In the genomic region with DNA sequence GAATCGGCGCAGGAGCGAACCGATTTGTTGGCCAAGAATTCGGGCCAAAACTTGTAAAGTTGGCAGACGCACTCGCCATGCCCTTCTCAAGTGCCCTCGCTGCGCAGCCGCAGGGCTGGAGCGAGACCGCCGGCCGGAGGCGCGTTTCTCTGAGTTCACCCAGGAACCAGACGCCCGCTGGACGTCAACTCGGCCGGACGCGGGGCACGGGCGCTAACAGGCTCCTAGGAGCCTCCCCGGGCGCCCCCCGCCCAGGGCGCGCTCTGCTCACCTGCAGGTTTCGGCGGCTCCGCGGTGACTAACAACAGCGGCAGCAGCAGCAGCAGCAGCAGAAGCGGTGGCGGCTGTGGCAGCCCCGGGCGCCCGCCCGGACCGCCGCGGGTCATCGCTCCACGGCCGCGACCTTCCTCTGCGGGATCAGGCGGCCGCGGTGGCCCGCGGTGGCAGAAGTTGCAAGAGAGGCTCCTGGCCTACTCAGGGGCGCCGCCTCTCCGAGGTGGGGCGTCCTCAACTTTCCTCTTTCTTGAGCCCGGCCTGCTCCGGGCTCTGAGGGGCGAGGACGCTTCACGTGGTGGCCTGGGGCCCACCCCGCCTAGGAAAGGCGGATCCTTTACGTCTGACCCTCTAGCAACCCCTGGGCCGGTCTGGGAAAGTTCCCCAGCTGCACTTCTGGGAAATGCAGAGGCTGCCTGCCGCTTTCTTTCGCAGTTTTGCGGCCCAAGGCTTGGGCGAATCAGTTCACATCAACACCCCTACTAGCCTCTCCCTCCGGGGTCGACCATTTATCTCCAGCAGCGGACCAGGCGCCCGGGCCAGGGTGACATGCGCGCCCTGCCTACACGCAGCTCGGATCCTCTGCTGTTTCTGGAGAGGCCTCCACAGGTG, we compare ENCODE assay signal across 7 cellular contexts. TPM values are rescaled to one million over a fixed set of nuclear protein-coding genes. Genes with fewer than 3 reads are reported as not detected.
DNase-seq lines count a peak whose midpoint lies in the region; ATAC-seq and TF ChIP-seq lines count a peak whose summit lies in the region.

A gene with protein sequence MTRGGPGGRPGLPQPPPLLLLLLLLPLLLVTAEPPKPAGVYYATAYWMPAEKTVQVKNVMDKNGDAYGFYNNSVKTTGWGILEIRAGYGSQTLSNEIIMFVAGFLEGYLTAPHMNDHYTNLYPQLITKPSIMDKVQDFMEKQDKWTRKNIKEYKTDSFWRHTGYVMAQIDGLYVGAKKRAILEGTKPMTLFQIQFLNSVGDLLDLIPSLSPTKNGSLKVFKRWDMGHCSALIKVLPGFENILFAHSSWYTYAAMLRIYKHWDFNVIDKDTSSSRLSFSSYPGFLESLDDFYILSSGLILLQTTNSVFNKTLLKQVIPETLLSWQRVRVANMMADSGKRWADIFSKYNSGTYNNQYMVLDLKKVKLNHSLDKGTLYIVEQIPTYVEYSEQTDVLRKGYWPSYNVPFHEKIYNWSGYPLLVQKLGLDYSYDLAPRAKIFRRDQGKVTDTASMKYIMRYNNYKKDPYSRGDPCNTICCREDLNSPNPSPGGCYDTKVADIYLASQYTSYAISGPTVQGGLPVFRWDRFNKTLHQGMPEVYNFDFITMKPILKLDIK (minus strand): TSS at position 573 of the 885 bp plus-strand sequence. CDS start 187 bp downstream, at position 386.

- no peak within 1 kb of the TSS for H3K4me3 Mint-ChIP-seq in natural killer cell

- intact Hi-C loops in natural killer cell (cut with micrococcal nuclease) (no loop called here), aorta (cut with DNase I) (no loop called here)

- H3K9me3 Mint-ChIP-seq in natural killer cell = no peaks in the 10 kb centered on the region

- TF ChIP-seq CTCF in GM12865 (IDR thresholded peaks at IDR 0.05; ENCODE audit: insufficient read depth, low read depth, low read length, missing control alignments) (no peak), VCaP (conservative IDR thresholded peaks at IDR 0.05) (no peak), foreskin keratinocyte (conservative IDR thresholded peaks at IDR 0.05) (no peak), natural killer cell (IDR thresholded peaks at IDR 0.05) (no peak)

- ATAC-seq in HG02588 (IDR thresholded peaks at IDR 0.05; ENCODE audit: unreplicated experiment) (peak; percentile 56), foreskin keratinocyte (peak; percentile 90), natural killer cell (peak in 2 of 3 donors; percentile 30 to 60), aorta (ENCODE audit: low FRiP score) (peak; percentile 83)

- peaks cover 34 to 56% of the 10 kb centered on the region in 2 donors for H3K27me3 Mint-ChIP-seq in natural killer cell (ENCODE audit: low read depth in 2 of 2)

- H3K36me3 Mint-ChIP-seq in natural killer cell = no peaks in the 10 kb centered on the region

- H3K27ac Mint-ChIP-seq in natural killer cell = no peak within 1 kb of the TSS

- H3K4me3 ChIP-seq in GM12865 (ENCODE audit: low read depth, low read length) (no peak within 1 kb of the TSS; the same call in 1 of the 2 replicates), aorta (ENCODE audit: low read length in 2 of 2) (peak within 1 kb of the TSS; percentile 8 to 35)

- peak within 1 kb of the TSS; percentile 38; the same call in 1 of the 2 replicates for H3K27ac ChIP-seq in VCaP
- H3K27ac ChIP-seq in foreskin keratinocyte = no peak within 1 kb of the TSS
- no peak within 1 kb of the TSS for H3K27ac ChIP-seq in aorta (ENCODE audit: low read depth in 1 of 2, low read length in 2 of 2)

- no peaks in the 10 kb centered on the region for H3K4me1 Mint-ChIP-seq in natural killer cell

- no peaks in the 10 kb centered on the region for H3K9me3 ChIP-seq in aorta (ENCODE audit: control insufficient read depth, low read length)

- H3K4me1 ChIP-seq in foreskin keratinocyte = no peaks in the 10 kb centered on the region
- no peaks in the 10 kb centered on the region for H3K4me1 ChIP-seq in aorta (ENCODE audit: control insufficient read depth in 1 of 2, insufficient read depth in 2 of 2, low read length in 2 of 2)

- no peaks in the 10 kb centered on the region for H3K27me3 ChIP-seq in foreskin keratinocyte
- no peaks in the 10 kb centered on the region for H3K27me3 ChIP-seq in aorta (ENCODE audit: control insufficient read depth in 1 of 2, insufficient read depth in 2 of 2, low read length in 1 of 2)

- 5 to 7% methylated on average over 71 to 80 of the region's 80 CpGs for WGBS in aorta, 2 donors

- H3K36me3 ChIP-seq in aorta (ENCODE audit: control insufficient read depth in 1 of 2, insufficient read depth in 2 of 2, low read length in 1 of 2) = no peaks in the 10 kb centered on the region

- DNase-seq in GM12865 (ENCODE audit: low read depth) (peak; percentile 4), foreskin keratinocyte (peak in 1 of 2 donors; percentile 33), natural killer cell (no peak), aorta (peak; percentile 85 to 88), activated gamma-delta T cell treated with Interleukin-2 at 50 U/mL for 16 hours (no peak)

RNA-seq across cellular contexts. Expression of the gene that starts here (rescaled TPM):
- total RNA-seq in foreskin keratinocyte (2.0 and 3.6 TPM in 2 replicates), natural killer cell (1 to 10 TPM; 3.3 to 8.2 (median 4.6) TPM), aorta (10 to 100 TPM; 11.6 to 24.8 TPM)
- polyA plus RNA-seq in foreskin keratinocyte (1.5 and 2.9 TPM in 2 replicates), aorta (1 to 10 TPM; 3.0 to 6.3 TPM)

Comparison
In these comparisons a context has a peak if more than half of its experiments do, and no peak if none do; other contexts are left out.
1. DNase-seq: peak in GM12865 (single experiment) and aorta (2 of 2); none in natural killer cell (single experiment) and activated gamma-delta T cell treated with Interleukin-2 at 50 U/mL for 16 hours (single experiment).
2. Peak in every context shown above with its lines, with median percentiles within 50 percentile points of each other: ATAC-seq.